In genomic region chr2:22329097-22329716, GRCh38 we compare ENCODE assay signal across 28 cellular contexts.
DNase-seq lines count a peak whose midpoint lies in the region; ATAC-seq and TF ChIP-seq lines count a peak whose summit lies in the region.
"Had no signal": no experiment of that assay in that cellular context is flagged by ENCODE, and none has a peak within 500 bp of the region (broad histone marks: within the 10 kb centered on the region; RNA-seq: fewer than 3 reads in every experiment).

No MANE protein-coding gene starts in this region.

- no peak for TF ChIP-seq CTCF in heart left ventricle (IDR thresholded peaks at IDR 0.05)

- intact Hi-C loops in heart left ventricle (cut with DNase I) (no loop called here), Right ventricle myocardium superior (cut with DNase I) (no loop called here)

- DNase-seq in heart left ventricle (peak in 3 of 5 donors; percentile 4 to 29 (median 25)), Right ventricle myocardium superior (no peak), NCI-H345 treated with DMSO at 0.1 percent for 48 hours (lab: John Stamatoyannopoulos, UW; ENCODE audit: unreplicated experiment) (peak; percentile 47), SHP77 treated with DMSO at 0.1 percent for 48 hours (lab: John Stamatoyannopoulos, UW) (peak; percentile 92), superior temporal gyrus (ENCODE audit: extremely low spot score) (peak; percentile 66)
- DNase-seq in activated CD4-positive, alpha-beta T cell treated with anti-CD3 and anti-CD28 coated beads for 1 hour: no peak
- DNase-seq: activated CD4-positive, alpha-beta T cell treated with anti-CD3 and anti-CD28 coated beads, Interleukin-2, amount 50 U/mL, for 1 hour; activated naive CD8-positive, alpha-beta T cell treated with anti-CD3 and anti-CD28 coated beads, Interleukin-2, amount 50 U/mL, for 24 hours; activated T-cell treated with anti-CD3 and anti-CD28 coated beads, Interleukin-2, amount 50 U/mL, for 48 hours; BE2C; CD8-positive, alpha-beta memory T cell; dermis blood vessel endothelial cell; DND-41; gastrocnemius medialis; H9; islet precursor cell; KBM-7; MG63; naive thymus-derived CD4-positive, alpha-beta T cell; NCI-H1436; nucleus accumbens; stimulated activated CD8-positive, alpha-beta memory T cell treated with anti-CD3 and anti-CD28 coated beads, Interleukin-4, amount 100 ng/mL, for 48 hours; stomach; T-helper 9 cell; tibial artery had no signal

- ATAC-seq in heart left ventricle (peak in 1 of 4 donors; percentile 28), Right ventricle myocardium superior (ENCODE audit: poor library complexity) (no peak), SK-N-SH treated with all-trans-retinoic acid at 6 μM for 48 hours (no peak), GM19351 (IDR thresholded peaks at IDR 0.05; ENCODE audit: unreplicated experiment) (no peak)
- ATAC-seq: activated naive CD8-positive, alpha-beta T cell treated with anti-CD3 and anti-CD28 coated beads, Interleukin-2, amount 50 U/mL, for 24 hours; gastrocnemius medialis; naive thymus-derived CD4-positive, alpha-beta T cell had no signal

- no peak for TF ChIP-seq POLR2A in heart left ventricle (IDR thresholded peaks at IDR 0.05)

- no peak overlapping the region for H3K4me3 ChIP-seq in heart left ventricle
- H3K4me3 ChIP-seq: gastrocnemius medialis, MG63, skin epidermis, stomach, tibial artery had no signal

- peaks cover 0 to 3% (median 0%) of the 10 kb centered on the region in 12 donors for H3K4me1 ChIP-seq in heart left ventricle
- H3K4me1 ChIP-seq: gastrocnemius medialis, stomach, tibial artery had no signal

- no peaks in the 10 kb centered on the region for H3K27me3 ChIP-seq in heart left ventricle
- H3K27me3 ChIP-seq: BE2C, gastrocnemius medialis, MG63, stomach, tibial artery had no signal

- H3K27ac ChIP-seq in heart left ventricle: no peak overlapping the region
- H3K27ac ChIP-seq: gastrocnemius medialis, skin epidermis, stomach, tibial artery had no signal

- H3K9me3 ChIP-seq in heart left ventricle: peaks cover 0 to 10% (median 0%) of the 10 kb centered on the region in 12 donors
- H3K9me3 ChIP-seq: BE2C, gastrocnemius medialis, MG63 had no signal

- H3K36me3 ChIP-seq in heart left ventricle: no peaks in the 10 kb centered on the region
- H3K36me3 ChIP-seq: BE2C, gastrocnemius medialis, MG63, stomach, tibial artery had no signal

- 54 to 69% (median 60%) methylated on average over 8 of the region's 8 CpGs for WGBS in heart left ventricle, 4 donors

TF ChIP-seq in SK-N-SH treated with all-trans-retinoic acid at 6 μM for 48 hours, 23 proteins besides CTCF, POLR2A, EP300 and RAD21:
- TF ChIP-seq ZFP3 (CRISPR knock-in tag; IDR thresholded peaks at IDR 0.05): no peak
- TF ChIP-seq PATZ1 (CRISPR knock-in tag; IDR thresholded peaks at IDR 0.05; ENCODE audit: borderline replicate concordance): no peak
- no peak for TF ChIP-seq TCF4 (CRISPR knock-in tag; IDR thresholded peaks at IDR 0.05; ENCODE audit: borderline replicate concordance)
- TF ChIP-seq TOX (CRISPR knock-in tag; IDR thresholded peaks at IDR 0.05; ENCODE audit: borderline replicate concordance): no peak
TF ChIP-seq in SK-N-SH treated with all-trans-retinoic acid at 6 μM for 48 hours: peak in this region for 0.

Comparison
In these comparisons a context has a peak if more than half of its experiments do, and no peak if none do; other contexts are left out.
1. DNase-seq: peak in heart left ventricle (3 of 5), NCI-H345 treated with DMSO at 0.1 percent for 48 hours (single experiment), SHP77 treated with DMSO at 0.1 percent for 48 hours (single experiment) and superior temporal gyrus (single experiment); none in Right ventricle myocardium superior (single experiment) and activated CD4-positive, alpha-beta T cell treated with anti-CD3 and anti-CD28 coated beads for 1 hour (single experiment).